1 cellular context compared by ENCODE assay signal in the genomic region with DNA sequence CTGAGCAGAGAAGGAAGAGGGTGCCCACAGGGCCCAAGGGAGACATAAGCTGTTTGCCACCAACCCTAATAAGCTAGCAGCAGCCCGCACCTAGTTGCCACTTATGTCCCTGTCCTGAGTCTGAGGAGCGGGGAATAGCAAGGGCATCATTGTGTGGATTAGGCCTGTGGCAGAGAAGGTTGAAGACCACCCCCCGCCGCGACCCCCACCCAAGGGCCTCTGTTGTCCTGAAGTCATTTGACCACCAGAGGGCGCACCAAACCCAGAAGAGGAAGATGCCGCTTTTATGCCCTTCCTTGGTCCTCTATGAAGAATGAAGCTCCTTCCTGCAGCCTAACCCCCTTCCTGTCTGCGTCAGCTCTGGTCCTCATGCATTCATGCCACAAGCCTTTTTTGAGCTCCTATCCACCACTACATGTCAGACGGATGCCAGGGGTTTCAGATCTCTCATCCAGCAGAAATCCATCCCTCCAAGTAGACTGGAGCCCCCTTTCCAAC.
TF ChIP-seq lines count a peak whose summit lies in the region.

No MANE protein-coding gene starts in this region.

TF ChIP-seq in HepG2, 621 proteins besides CTCF, POLR2A, EP300 and RAD21 (continues in another document):
- TF ChIP-seq, protein P1, sequence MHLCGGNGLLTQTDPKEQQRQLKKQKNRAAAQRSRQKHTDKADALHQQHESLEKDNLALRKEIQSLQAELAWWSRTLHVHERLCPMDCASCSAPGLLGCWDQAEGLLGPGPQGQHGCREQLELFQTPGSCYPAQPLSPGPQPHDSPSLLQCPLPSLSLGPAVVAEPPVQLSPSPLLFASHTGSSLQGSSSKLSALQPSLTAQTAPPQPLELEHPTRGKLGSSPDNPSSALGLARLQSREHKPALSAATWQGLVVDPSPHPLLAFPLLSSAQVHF (CRISPR knock-in tag; IDR thresholded peaks at IDR 0.05): no peak
- TF ChIP-seq SALL2 (CRISPR knock-in tag; IDR thresholded peaks at IDR 0.05) (0 out of 2 replicates have a peak, but pooled peaks have one; percentile 30), POLR2G (IDR thresholded peaks at IDR 0.05; ENCODE audit: low read depth, low read length) (0 out of 2 replicates have a peak, but pooled peaks have one; percentile 4), HOXA9 (CRISPR knock-in tag; IDR thresholded peaks at IDR 0.05; ENCODE audit: borderline replicate concordance) (no peak), SSRP1 (CRISPR knock-in tag; IDR thresholded peaks at IDR 0.05) (0 out of 2 replicates have a peak, but pooled peaks have one; percentile 80), BORCS8-MEF2B (CRISPR knock-in tag; IDR thresholded peaks at IDR 0.05) (peak; percentile 15; the same call in 1 of the 2 replicates), ZNF687 (CRISPR knock-in tag; IDR thresholded peaks at IDR 0.05) (peak; percentile 15; the same call in 1 of the 2 replicates), POLR2AphosphoS2 (IDR thresholded peaks at IDR 0.05; ENCODE audit: low read depth, low read length) (peak; percentile 32; the same call in 1 of the 2 replicates), GFI1 (CRISPR knock-in tag; IDR thresholded peaks at IDR 0.05; ENCODE audit: borderline replicate concordance) (0 out of 2 replicates have a peak, but pooled peaks have one; percentile 2), RBM22 (optimal IDR thresholded peaks at IDR 0.05; ENCODE audit: low read length) (peak; percentile 10), MYPOP (CRISPR knock-in tag; IDR thresholded peaks at IDR 0.05) (no peak), HNF4A (CRISPR knock-in tag; IDR thresholded peaks at IDR 0.05) (0 out of 2 replicates have a peak, but pooled peaks have one; percentile 4), MYC (CRISPR knock-in tag; IDR thresholded peaks at IDR 0.05; ENCODE audit: borderline replicate concordance) (no peak), ZBTB7A (CRISPR knock-in tag; IDR thresholded peaks at IDR 0.05) (peak; percentile 67; the same call in 1 of the 2 replicates), KDM3A (CRISPR knock-in tag; IDR thresholded peaks at IDR 0.05; ENCODE audit: low read depth) (no peak), KDM2A (CRISPR knock-in tag; IDR thresholded peaks at IDR 0.05; ENCODE audit: borderline replicate concordance, low read depth) (peak; percentile 38; the same call in 1 of the 2 replicates), HMGXB4 (CRISPR knock-in tag; IDR thresholded peaks at IDR 0.05; ENCODE audit: borderline replicate concordance in 1 of 2, low read depth in 1 of 2) (peak; percentile 33 to 43; a peak in 1 of 4 replicates), PAF1 (CRISPR knock-in tag; IDR thresholded peaks at IDR 0.05) (peak; percentile 25; the same call in 1 of the 2 replicates), MEF2D (CRISPR knock-in tag; IDR thresholded peaks at IDR 0.05) (no peak), POLR2AphosphoS5 (IDR thresholded peaks at IDR 0.05; ENCODE audit: low read depth, low read length) (peak; percentile 19; the same call in 1 of the 2 replicates), ZBTB7B (CRISPR knock-in tag; IDR thresholded peaks at IDR 0.05) (peak; percentile 71; the same call in 1 of the 2 replicates), SPEN (CRISPR knock-in tag; IDR thresholded peaks at IDR 0.05; ENCODE audit: low read depth) (peak; percentile 26; the same call in 1 of the 2 replicates), AGO2 (optimal IDR thresholded peaks at IDR 0.05; ENCODE audit: low read depth, low read length) (peak; percentile 58), ZNF557 (CRISPR knock-in tag; IDR thresholded peaks at IDR 0.05) (0 out of 2 replicates have a peak, but pooled peaks have one; percentile 23), HNRNPH1 (optimal IDR thresholded peaks at IDR 0.05; ENCODE audit: low read depth, low read length) (no peak), ELF3 (CRISPR knock-in tag; IDR thresholded peaks at IDR 0.05) (0 out of 2 replicates have a peak, but pooled peaks have one; percentile 15), PITX1 (CRISPR knock-in tag; IDR thresholded peaks at IDR 0.05) (no peak), SAFB2 (CRISPR knock-in tag; IDR thresholded peaks at IDR 0.05; ENCODE audit: borderline replicate concordance, low read depth) (0 out of 2 replicates have a peak, but pooled peaks have one; percentile 30), ZNF761 (CRISPR knock-in tag; conservative IDR thresholded peaks at IDR 0.05) (no peak), MAZ (IDR thresholded peaks at IDR 0.05; ENCODE audit: borderline replicate concordance, low read depth, low read length) (peak; percentile 36; the same call in 1 of the 2 replicates), MAZ (CRISPR knock-in tag; IDR thresholded peaks at IDR 0.05; ENCODE audit: low read depth) (no peak), ZBTB33 (CRISPR knock-in tag; IDR thresholded peaks at IDR 0.05) (peak; percentile 67; the same call in 1 of the 2 replicates), ARNTL (CRISPR knock-in tag; IDR thresholded peaks at IDR 0.05) (no peak), ZBTB4 (CRISPR knock-in tag; IDR thresholded peaks at IDR 0.05; ENCODE audit: borderline replicate concordance) (0 out of 2 replicates have a peak, but pooled peaks have one; percentile 36), ZFY (CRISPR knock-in tag; IDR thresholded peaks at IDR 0.05) (peak; percentile 29; the same call in 1 of the 2 replicates), ZFP91 (CRISPR knock-in tag; IDR thresholded peaks at IDR 0.05; ENCODE audit: borderline replicate concordance) (0 out of 2 replicates have a peak, but pooled peaks have one; percentile 57), STAG1 (CRISPR knock-in tag; IDR thresholded peaks at IDR 0.05) (peak; percentile 68), ERF (CRISPR knock-in tag; IDR thresholded peaks at IDR 0.05) (peak; percentile 47; the same call in 1 of the 2 replicates)
- TF ChIP-seq, protein P2, sequence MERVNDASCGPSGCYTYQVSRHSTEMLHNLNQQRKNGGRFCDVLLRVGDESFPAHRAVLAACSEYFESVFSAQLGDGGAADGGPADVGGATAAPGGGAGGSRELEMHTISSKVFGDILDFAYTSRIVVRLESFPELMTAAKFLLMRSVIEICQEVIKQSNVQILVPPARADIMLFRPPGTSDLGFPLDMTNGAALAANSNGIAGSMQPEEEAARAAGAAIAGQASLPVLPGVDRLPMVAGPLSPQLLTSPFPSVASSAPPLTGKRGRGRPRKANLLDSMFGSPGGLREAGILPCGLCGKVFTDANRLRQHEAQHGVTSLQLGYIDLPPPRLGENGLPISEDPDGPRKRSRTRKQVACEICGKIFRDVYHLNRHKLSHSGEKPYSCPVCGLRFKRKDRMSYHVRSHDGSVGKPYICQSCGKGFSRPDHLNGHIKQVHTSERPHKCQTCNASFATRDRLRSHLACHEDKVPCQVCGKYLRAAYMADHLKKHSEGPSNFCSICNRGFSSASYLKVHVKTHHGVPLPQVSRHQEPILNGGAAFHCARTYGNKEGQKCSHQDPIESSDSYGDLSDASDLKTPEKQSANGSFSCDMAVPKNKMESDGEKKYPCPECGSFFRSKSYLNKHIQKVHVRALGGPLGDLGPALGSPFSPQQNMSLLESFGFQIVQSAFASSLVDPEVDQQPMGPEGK (CRISPR knock-in tag; IDR thresholded peaks at IDR 0.05): peak; percentile 54
- TF ChIP-seq, protein P3, sequence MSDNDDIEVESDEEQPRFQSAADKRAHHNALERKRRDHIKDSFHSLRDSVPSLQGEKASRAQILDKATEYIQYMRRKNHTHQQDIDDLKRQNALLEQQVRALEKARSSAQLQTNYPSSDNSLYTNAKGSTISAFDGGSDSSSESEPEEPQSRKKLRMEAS (IDR thresholded peaks at IDR 0.05): 0 out of 2 replicates have a peak, but pooled peaks have one; percentile 9
